In the genomic region with DNA sequence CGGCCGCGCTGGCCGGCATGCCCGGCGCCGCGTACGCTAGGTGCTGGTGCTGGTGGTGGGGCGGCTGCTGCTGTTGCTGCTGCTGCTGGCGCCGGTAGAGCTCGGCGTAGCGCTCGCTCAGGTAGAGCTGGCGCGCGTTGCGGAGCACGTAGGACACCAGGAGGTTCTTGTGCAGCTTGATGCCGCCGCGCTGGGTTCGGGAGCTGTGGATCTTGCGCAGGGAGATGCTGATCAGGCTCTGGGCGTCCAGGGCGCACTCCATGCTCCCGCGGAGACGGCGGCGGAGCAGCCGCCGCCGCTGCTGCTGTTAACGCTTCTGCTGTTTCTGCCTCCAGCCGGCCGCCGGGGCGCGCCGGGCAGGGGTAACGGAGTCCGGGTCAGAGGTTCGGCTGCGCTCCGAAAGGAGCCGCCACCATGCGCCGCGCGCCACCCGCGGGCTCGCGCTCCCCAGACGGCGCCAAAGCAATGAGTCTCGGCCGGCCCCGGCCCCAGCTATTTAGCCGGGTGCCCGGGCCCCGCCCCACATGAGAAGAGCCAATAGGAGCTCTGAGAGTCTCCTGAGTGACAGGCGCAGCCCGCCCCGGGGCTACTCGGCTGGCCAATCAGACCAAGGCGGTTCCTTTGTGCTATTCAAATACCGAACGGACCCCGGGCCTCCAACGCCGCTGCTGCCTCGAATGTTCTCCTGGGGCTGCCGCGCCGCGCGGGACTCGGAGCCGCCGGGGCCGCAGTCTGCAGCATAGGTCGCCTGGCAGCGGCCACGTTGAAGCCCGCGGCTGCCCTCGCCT, we compare ENCODE assay signal across 8 cellular contexts. TPM values are rescaled to one million over a fixed set of nuclear protein-coding genes. Genes with fewer than 3 reads are reported as not detected.
DNase-seq lines count a peak whose midpoint lies in the region; ATAC-seq, FAIRE-seq and TF ChIP-seq lines count a peak whose summit lies in the region.

A gene (minus strand): TSS at position 471 of the 788 bp plus-strand sequence. CDS start 209 bp downstream, at position 262.

- H3K36me3 Mint-ChIP-seq in activated T-helper 1 cell treated with anti-CD3 and anti-CD28 coated beads, Interleukin-12 subunit alpha, Interleukin-12 subunit beta, Interleukin-2, Interleukin-4 antibody, amounts not matched to agents 30 ng/mL and 10 ng/mL and 1 ng/mL, durations not matched to agents 14 hours and 24 hours and 36 hours (ENCODE audit: low read depth) = no peaks in the 10 kb centered on the region
- H3K36me3 Mint-ChIP-seq in naive thymus-derived CD4-positive, alpha-beta T cell = no peaks in the 10 kb centered on the region
- H3K36me3 Mint-ChIP-seq in stimulated activated effector memory CD8-positive, alpha-beta T cell treated with anti-CD3 and anti-CD28 coated beads, Interleukin-12 subunit alpha, Interleukin-12 subunit beta, amount 100 ng/mL, for 72 hours = peaks cover 12% of the 10 kb centered on the region

- peak; percentile 71 for ATAC-seq in GM21786 (IDR thresholded peaks at IDR 0.05; ENCODE audit: unreplicated experiment)
- ATAC-seq in naive thymus-derived CD4-positive, alpha-beta T cell = peak; percentile 94
- ATAC-seq in stimulated activated effector memory CD8-positive, alpha-beta T cell treated with anti-CD3 and anti-CD28 coated beads, Interleukin-12 subunit alpha, Interleukin-12 subunit beta, amount 100 ng/mL, for 72 hours = peak; percentile 91

- no peaks in the 10 kb centered on the region for H3K27me3 ChIP-seq in KMS-11 (ENCODE audit: insufficient read depth, low read depth)
- H3K27me3 ChIP-seq in naive thymus-derived CD4-positive, alpha-beta T cell (ENCODE audit: control insufficient read depth in 2 of 2, insufficient read depth in 2 of 2, low read length in 2 of 2) = no peaks in the 10 kb centered on the region

- DNase-seq in DMS79 (lab: John Stamatoyannopoulos, UW) (peak; percentile 89), RCC 7860 (ENCODE audit: low spot score) (peak; percentile 95), fibroblast of gingiva (ENCODE audit: low read depth) (peak; percentile 93)
- DNase-seq in activated T-helper 1 cell treated with anti-CD3 and anti-CD28 coated beads, Interleukin-12 subunit alpha, Interleukin-12 subunit beta, Interleukin-2, Interleukin-4 antibody, amounts not matched to agents 30 ng/mL and 10 ng/mL and 1 ng/mL, durations not matched to agents 14 hours and 24 hours and 36 hours (ENCODE audit: low spot score) = peak; percentile 93
- peak; percentile 89 to 97 (median 93) for DNase-seq in naive thymus-derived CD4-positive, alpha-beta T cell
- peak; percentile 93 to 97 for DNase-seq in stimulated activated effector memory CD8-positive, alpha-beta T cell treated with anti-CD3 and anti-CD28 coated beads, Interleukin-12 subunit alpha, Interleukin-12 subunit beta, amount 100 ng/mL, for 72 hours (ENCODE audit: low spot score in 2 of 2)

- FAIRE-seq in RCC 7860 (lab: Jason Lieb, UNC) = peak; percentile 46

- no peaks in the 10 kb centered on the region for H3K9me3 ChIP-seq in naive thymus-derived CD4-positive, alpha-beta T cell (ENCODE audit: control insufficient read depth in 2 of 3, low read length in 3 of 3)

- peak within 1 kb of the TSS; percentile 67 for H2AFZ ChIP-seq in KMS-11 (ENCODE audit: low read depth)

- POLR2A ChIA-PET in naive thymus-derived CD4-positive, alpha-beta T cell (lab: Charles Lee) = interaction anchor here (0.5 to 8.2 kb wide), 33 partner anchors 9 to 448 kb away, joined by 3 to 119 read pairs (median 4); a partner anchor contains a TSS

- H3K4me3 Mint-ChIP-seq in activated T-helper 1 cell treated with anti-CD3 and anti-CD28 coated beads, Interleukin-12 subunit alpha, Interleukin-12 subunit beta, Interleukin-2, Interleukin-4 antibody, amounts not matched to agents 30 ng/mL and 10 ng/mL and 1 ng/mL, durations not matched to agents 14 hours and 24 hours and 36 hours = peak within 1 kb of the TSS; percentile 91
- H3K4me3 Mint-ChIP-seq in naive thymus-derived CD4-positive, alpha-beta T cell = peak within 1 kb of the TSS; percentile 90 to 96 (median 92)
- H3K4me3 Mint-ChIP-seq in stimulated activated effector memory CD8-positive, alpha-beta T cell treated with anti-CD3 and anti-CD28 coated beads, Interleukin-12 subunit alpha, Interleukin-12 subunit beta, amount 100 ng/mL, for 72 hours = peak within 1 kb of the TSS; percentile 83

- peaks cover 16% of the 10 kb centered on the region for H3K4me1 Mint-ChIP-seq in activated T-helper 1 cell treated with anti-CD3 and anti-CD28 coated beads, Interleukin-12 subunit alpha, Interleukin-12 subunit beta, Interleukin-2, Interleukin-4 antibody, amounts not matched to agents 30 ng/mL and 10 ng/mL and 1 ng/mL, durations not matched to agents 14 hours and 24 hours and 36 hours (ENCODE audit: low read depth)
- H3K4me1 Mint-ChIP-seq in naive thymus-derived CD4-positive, alpha-beta T cell = peaks cover 0 to 17% (median 5%) of the 10 kb centered on the region in 7 donors
- peaks cover 11% of the 10 kb centered on the region for H3K4me1 Mint-ChIP-seq in stimulated activated effector memory CD8-positive, alpha-beta T cell treated with anti-CD3 and anti-CD28 coated beads, Interleukin-12 subunit alpha, Interleukin-12 subunit beta, amount 100 ng/mL, for 72 hours

- H3K4me2 ChIP-seq in KMS-11 = peak within 1 kb of the TSS; percentile 77

- H3K4me1 ChIP-seq in KMS-11 (ENCODE audit: low read depth, poor library complexity, severe bottlenecking) = peaks cover 14% of the 10 kb centered on the region
- H3K4me1 ChIP-seq in naive thymus-derived CD4-positive, alpha-beta T cell (ENCODE audit: control insufficient read depth in 2 of 2, insufficient read depth in 2 of 2, low read length in 2 of 2) = peaks cover 0 to 4% of the 10 kb centered on the region in 2 donors

- no peak for TF ChIP-seq CTCF in KMS-11 (conservative IDR thresholded peaks at IDR 0.05; ENCODE audit: low read depth, low read length)

- CTCF ChIA-PET in naive thymus-derived CD4-positive, alpha-beta T cell (lab: Charles Lee) = interaction anchor here (0.6 to 1.6 kb wide), 5 partner anchors 10 to 130 kb away, joined by 3 to 4 read pairs (median 3); no protein-coding TSS in a partner anchor

- peak within 1 kb of the TSS; percentile 61 for H3K27ac Mint-ChIP-seq in activated T-helper 1 cell treated with anti-CD3 and anti-CD28 coated beads, Interleukin-12 subunit alpha, Interleukin-12 subunit beta, Interleukin-2, Interleukin-4 antibody, amounts not matched to agents 30 ng/mL and 10 ng/mL and 1 ng/mL, durations not matched to agents 14 hours and 24 hours and 36 hours
- H3K27ac Mint-ChIP-seq in naive thymus-derived CD4-positive, alpha-beta T cell = peak within 1 kb of the TSS in 7 of 9 donors; percentile 43 to 81 (median 62)
- H3K27ac Mint-ChIP-seq in stimulated activated effector memory CD8-positive, alpha-beta T cell treated with anti-CD3 and anti-CD28 coated beads, Interleukin-12 subunit alpha, Interleukin-12 subunit beta, amount 100 ng/mL, for 72 hours = no peak within 1 kb of the TSS

- no peak within 1 kb of the TSS for H3K4me3 ChIP-seq in KMS-11 (IDR thresholded peaks at IDR 0.05; ENCODE audit: insufficient read depth, low read depth, low read length)
- peak within 1 kb of the TSS; percentile 86 for H3K4me3 ChIP-seq in naive thymus-derived CD4-positive, alpha-beta T cell (ENCODE audit: low read length)

- H3K27ac ChIP-seq in KMS-11 = peak within 1 kb of the TSS; percentile 48
- H3K27ac ChIP-seq in naive thymus-derived CD4-positive, alpha-beta T cell (ENCODE audit: low read depth, low read length) = peak within 1 kb of the TSS; percentile 59

- H3K79me2 ChIP-seq in KMS-11 (ENCODE audit: insufficient read depth, low read depth) = peaks cover 12% of the 10 kb centered on the region

- no peaks in the 10 kb centered on the region for H4K20me1 ChIP-seq in KMS-11 (ENCODE audit: insufficient read depth)

- no peaks in the 10 kb centered on the region for H3K9me3 Mint-ChIP-seq in activated T-helper 1 cell treated with anti-CD3 and anti-CD28 coated beads, Interleukin-12 subunit alpha, Interleukin-12 subunit beta, Interleukin-2, Interleukin-4 antibody, amounts not matched to agents 30 ng/mL and 10 ng/mL and 1 ng/mL, durations not matched to agents 14 hours and 24 hours and 36 hours
- no peaks in the 10 kb centered on the region for H3K9me3 Mint-ChIP-seq in naive thymus-derived CD4-positive, alpha-beta T cell
- H3K9me3 Mint-ChIP-seq in stimulated activated effector memory CD8-positive, alpha-beta T cell treated with anti-CD3 and anti-CD28 coated beads, Interleukin-12 subunit alpha, Interleukin-12 subunit beta, amount 100 ng/mL, for 72 hours = no peaks in the 10 kb centered on the region

- intact Hi-C loops in activated T-helper 1 cell treated with anti-CD3 and anti-CD28 coated beads, Interleukin-12 subunit alpha, Interleukin-12 subunit beta, Interleukin-2, Interleukin-4 antibody, amounts not matched to agents 30 ng/mL and 10 ng/mL and 1 ng/mL, durations not matched to agents 14 hours and 24 hours and 36 hours (cut with micrococcal nuclease) = loop anchor here (1.0 to 5.0 kb wide), 7 partner anchors 24 to 626 kb away; a partner anchor contains a TSS
- intact Hi-C loops in naive thymus-derived CD4-positive, alpha-beta T cell (cut with micrococcal nuclease) = loop anchor here (1.0 to 5.0 kb wide), 9 partner anchors 24 to 721 kb away; a partner anchor contains a TSS

- H3K36me3 ChIP-seq in KMS-11 (ENCODE audit: insufficient read depth) = no peaks in the 10 kb centered on the region
- no peaks in the 10 kb centered on the region for H3K36me3 ChIP-seq in naive thymus-derived CD4-positive, alpha-beta T cell (ENCODE audit: control insufficient read depth in 2 of 3, insufficient read depth in 3 of 3, low read length in 3 of 3)

- H3K9ac ChIP-seq in KMS-11 = peak within 1 kb of the TSS; percentile 76

- peaks cover 7% of the 10 kb centered on the region for H3K27me3 Mint-ChIP-seq in activated T-helper 1 cell treated with anti-CD3 and anti-CD28 coated beads, Interleukin-12 subunit alpha, Interleukin-12 subunit beta, Interleukin-2, Interleukin-4 antibody, amounts not matched to agents 30 ng/mL and 10 ng/mL and 1 ng/mL, durations not matched to agents 14 hours and 24 hours and 36 hours (ENCODE audit: insufficient read depth)
- H3K27me3 Mint-ChIP-seq in naive thymus-derived CD4-positive, alpha-beta T cell = peaks cover 0 to 7% (median 0%) of the 10 kb centered on the region in 5 donors

RNA-seq across cellular contexts. Expression of the gene that starts here (rescaled TPM):
- 14.4 TPM in 2 replicates for total RNA-seq in activated T-helper 1 cell treated with anti-CD3 and anti-CD28 coated beads, Interleukin-12 subunit alpha, Interleukin-12 subunit beta, Interleukin-2, Interleukin-4 antibody, amounts not matched to agents 30 ng/mL and 10 ng/mL and 1 ng/mL, durations not matched to agents 14 hours and 24 hours and 36 hours
- total RNA-seq in naive thymus-derived CD4-positive, alpha-beta T cell = 1 to 10 TPM; 3.4 to 6.8 (median 3.8) TPM
- polyA plus RNA-seq in naive thymus-derived CD4-positive, alpha-beta T cell = under 1 TPM in 1 of 2 donors, not detected in 1; 0.08 TPM
